ENCODE assay signal across 9 cellular contexts in the genomic region with DNA sequence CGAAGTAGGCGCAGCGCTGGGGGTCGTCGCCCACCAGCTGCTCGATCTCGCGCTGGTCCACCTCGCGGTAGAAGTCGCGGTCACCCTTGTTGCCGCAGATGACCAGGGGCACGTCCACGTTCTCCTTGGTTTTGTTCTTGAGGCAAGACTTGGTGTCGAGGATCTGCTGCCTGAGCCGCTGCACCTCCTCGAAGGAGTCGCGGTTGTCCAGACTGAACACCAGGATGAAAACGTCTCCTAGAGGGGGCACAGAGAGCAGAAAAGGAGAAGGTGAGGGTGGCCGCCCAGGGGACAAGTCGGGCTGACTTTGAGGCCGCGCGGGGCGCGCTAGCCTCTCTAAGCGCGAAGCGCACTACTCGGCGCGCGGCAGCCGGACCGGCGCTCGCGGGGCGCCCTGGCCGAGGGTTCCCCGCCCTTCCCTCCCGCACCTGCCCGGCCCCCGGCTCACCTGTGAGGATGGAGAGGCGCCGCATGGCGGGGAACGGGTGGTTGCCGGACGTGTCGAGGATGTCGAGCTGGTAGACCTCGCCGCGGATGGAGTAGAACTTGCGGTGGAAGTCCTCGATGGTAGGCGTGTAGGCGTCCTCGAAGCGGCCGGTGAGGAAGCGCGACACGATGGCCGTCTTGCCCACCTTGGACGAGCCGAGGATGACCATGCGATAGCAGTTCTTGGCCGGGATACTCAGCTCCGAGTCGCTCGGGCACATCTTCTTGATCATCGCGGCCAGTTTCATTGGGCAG. TPM values are rescaled to one million over a fixed set of nuclear protein-coding genes. Genes with fewer than 3 reads are reported as not detected.
DNase-seq lines count a peak whose midpoint lies in the region; ATAC-seq, FAIRE-seq and TF ChIP-seq lines count a peak whose summit lies in the region.
"Had no signal": no experiment of that assay in that cellular context is flagged by ENCODE, and none has a peak within 500 bp of the region (broad histone marks: within the 10 kb centered on the region; RNA-seq: fewer than 3 reads in every experiment).

No MANE protein-coding gene starts in this region.

- H3K14ac ChIP-seq in H1 (ENCODE audit: insufficient read length): peak overlapping the region; percentile 58

- DNase-seq in DMS53 (lab: John Stamatoyannopoulos, UW) (peak; percentile 77), DMS53 treated with DMSO at 0.1 percent for 48 hours (lab: John Stamatoyannopoulos, UW; ENCODE audit: unreplicated experiment) (no peak), T-helper 9 cell (peak; percentile 10), H1 (ENCODE audit: low read depth in 1 of 2, low spot score in 2 of 2) (peak in 1 of 2 experiments; percentile 67), mesothelial cell of epicardium (ENCODE audit: low spot score in 2 of 2, unreplicated experiment in 2 of 2) (no peak), thyroid gland (peak; percentile 17 to 32), OCI-M2 (lab: John Stamatoyannopoulos, UW; ENCODE audit: unreplicated experiment) (no peak)

- peak overlapping the region; percentile 89 to 99 for H3K4me2 ChIP-seq in H1 (ENCODE audit: insufficient read depth in 1 of 2, low read depth in 2 of 2, low read length in 2 of 2)

- peak overlapping the region; percentile 100 for H3K4ac ChIP-seq in H1 (replicated peaks; ENCODE audit: insufficient read length, low read depth, low read length)

- H3K9me3 ChIP-seq in H1 (ENCODE audit: insufficient read depth in 2 of 2, low read depth in 1 of 2, low read length in 1 of 2): no peaks in the 10 kb centered on the region
- H3K9me3 ChIP-seq in thyroid gland: no peaks in the 10 kb centered on the region

- peak overlapping the region; percentile 16 to 70 (median 50) for H3K4me3 ChIP-seq in H1 (ENCODE audit: extremely low read depth in 1 of 4, insufficient read depth in 2 of 4, low read depth in 3 of 4, low read length in 4 of 4)
- H3K4me3 ChIP-seq in thyroid gland (replicated peaks in 1 of 3): peak overlapping the region; percentile 2 to 80 (median 76)

- H3K18ac ChIP-seq in H1 (ENCODE audit: extremely low read depth, low read length): peak overlapping the region; percentile 88

- H3K23me2 ChIP-seq in H1 (ENCODE audit: low read depth, low read length): peaks cover 23% of the 10 kb centered on the region; the same call in 1 of the 2 replicates

- peaks cover 19% of the 10 kb centered on the region for H3K4me1 Mint-ChIP-seq in mesothelial cell of epicardium

- 0 out of 2 replicates have a peak overlapping the region, but pooled peaks have one; percentile 95 for H2BK15ac ChIP-seq in H1 (ENCODE audit: low read length)

- H2AK5ac ChIP-seq in H1 (ENCODE audit: low read depth, low read length): peak overlapping the region; percentile 78; the same call in 1 of the 2 replicates

- no peak for TF ChIP-seq RAD21 in H1 (IDR thresholded peaks at IDR 0.05 in 1 of 2, conservative IDR thresholded peaks at IDR 0.05 in 1 of 2; ENCODE audit: low read depth in 2 of 2, low read length in 2 of 2)

- 0 out of 4 replicates have a peak, but pooled peaks cover 0 to 1% of the 10 kb centered on the region in 2 experiments for H3K79me2 ChIP-seq in H1 (ENCODE audit: control insufficient read depth in 1 of 2, insufficient read depth in 2 of 2, low read length in 2 of 2)

- peak overlapping the region; percentile 90; the same call in 1 of the 2 replicates for H4K8ac ChIP-seq in H1 (ENCODE audit: extremely low read depth, insufficient read depth, low read length)

- H3K27ac ChIP-seq in H1 (ENCODE audit: low read depth, low read length) (no peak overlapping the region), thyroid gland (peak overlapping the region; percentile 85 to 96 (median 86))

- intact Hi-C loops in thyroid gland (cut with DNase I): loop anchor here (5.0 kb wide), 2 partner anchors 72 to 138 kb away; no protein-coding TSS in a partner anchor

- peaks cover 2% of the 10 kb centered on the region for H3K79me1 ChIP-seq in H1 (ENCODE audit: low read depth, low read length)

- H3K23ac ChIP-seq in H1 (ENCODE audit: insufficient read length): peak overlapping the region; percentile 2

- H2BK5ac ChIP-seq in H1 (ENCODE audit: low read depth, low read length): no peak overlapping the region

- TF ChIP-seq POLR2A in H1 (IDR thresholded peaks at IDR 0.05; ENCODE audit: control extremely low read depth in 1 of 2, low read depth in 2 of 2, low read length in 2 of 2) (no peak), thyroid gland (IDR thresholded peaks at IDR 0.05) (no peak)

- CTCF ChIA-PET in H1 (lab: Charles Lee; ENCODE audit: partially characterized antibody): interaction anchor here (0.8 to 6.4 kb wide), 13 partner anchors 9 to 296 kb away, joined by 3 to 81 read pairs (median 13); no protein-coding TSS in a partner anchor

- H2BK120ac ChIP-seq in H1 (replicated peaks; ENCODE audit: low read depth, low read length): peak overlapping the region; percentile 65

- peaks cover 15 to 20% of the 10 kb centered on the region in 2 experiments for H4K20me1 ChIP-seq in H1 (replicated peaks in 1 of 2; ENCODE audit: control insufficient read depth in 1 of 2, insufficient read depth in 2 of 2, low read length in 2 of 2)

- peak overlapping the region; percentile 87; the same call in 1 of the 2 replicates for H2BK12ac ChIP-seq in H1 (ENCODE audit: low read depth, low read length)

- H2AFZ ChIP-seq in H1 (ENCODE audit: low read length): peak overlapping the region; percentile 48; the same call in 1 of the 2 replicates

- peaks cover 14 to 26% (median 22%) of the 10 kb centered on the region in 4 experiments; a peak in 6 of 7 replicates for H3K27me3 ChIP-seq in H1 (replicated peaks in 1 of 4; ENCODE audit: control insufficient read depth in 3 of 4, extremely low read depth in 1 of 4, insufficient read depth in 3 of 4, low read length in 3 of 4)
- H3K27me3 ChIP-seq in thyroid gland: no peaks in the 10 kb centered on the region

- H4K91ac ChIP-seq in H1 (replicated peaks; ENCODE audit: insufficient read length, low read length): peak overlapping the region; percentile 71

- H3K56ac ChIP-seq in H1 (replicated peaks; ENCODE audit: insufficient read length, low read depth, low read length): no peak overlapping the region

- no peaks in the 10 kb centered on the region for H3K9me3 Mint-ChIP-seq in mesothelial cell of epicardium

- no peak overlapping the region for H4K5ac ChIP-seq in H1 (ENCODE audit: insufficient read length, low read depth, low read length)

- peak overlapping the region; percentile 78 for H3K27ac Mint-ChIP-seq in mesothelial cell of epicardium

- peak overlapping the region; percentile 75 for H3K4me3 Mint-ChIP-seq in mesothelial cell of epicardium

- H3K36me3 ChIP-seq in H1 (ENCODE audit: control insufficient read depth in 2 of 4, insufficient read depth in 4 of 4, low read length in 3 of 4) (peaks cover 3 to 13% (median 8%) of the 10 kb centered on the region in 4 experiments; a peak in 7 of 8 replicates), thyroid gland (peaks cover 18 to 21% of the 10 kb centered on the region in 2 donors)

- H3K27me3 Mint-ChIP-seq in mesothelial cell of epicardium (ENCODE audit: low read depth): peaks cover 39% of the 10 kb centered on the region

- H3K9ac ChIP-seq in H1 (replicated peaks in 1 of 4; ENCODE audit: extremely low read depth in 1 of 4, low read depth in 3 of 4, low read length in 3 of 4): peak overlapping the region in 3 of 4 experiments; percentile 1 to 45 (median 38); a peak in 5 of 7 replicates

- 5% methylated on average over 57 of the region's 77 CpGs; no CpG with 5 or more reads in 1 of the 2 experiments for WGBS in H1 (ENCODE audit: extremely low coverage in 1 of 2, insufficient coverage in 1 of 2, insufficient read length in 1 of 2, insufficient replicate concordance in 2 of 2, low coverage in 1 of 2, low lambda C conversion rate in 2 of 2, missing lambda C conversion rate in 1 of 2), 2 experiments
- WGBS in thyroid gland, 2 donors: 2 to 5% methylated on average over 35 to 48 of the region's 77 CpGs

- 0 out of 2 replicates have a peak overlapping the region, but pooled peaks have one; percentile 32 for H2BK20ac ChIP-seq in H1 (ENCODE audit: low read length)

- ATAC-seq in HG02938 (IDR thresholded peaks at IDR 0.05; ENCODE audit: unreplicated experiment): no peak

- FAIRE-seq in H1 (lab: Jason Lieb, UNC): no peak
- FAIRE-seq: A204.1 had no signal

- peaks cover 5 to 29% (median 22%) of the 10 kb centered on the region in 4 experiments for H3K4me1 ChIP-seq in H1 (replicated peaks in 1 of 4; ENCODE audit: control insufficient read depth in 3 of 4, insufficient read depth in 4 of 4, low read length in 3 of 4)
- H3K4me1 ChIP-seq in thyroid gland: peaks cover 7 to 18% of the 10 kb centered on the region in 2 donors

- peaks cover 11% of the 10 kb centered on the region for H3K36me3 Mint-ChIP-seq in mesothelial cell of epicardium

- TF ChIP-seq EP300 in H1 (IDR thresholded peaks at IDR 0.05; ENCODE audit: borderline replicate concordance in 1 of 2, low read depth in 2 of 2, low read length in 2 of 2): no peak

- POLR2A ChIA-PET in H1 (lab: Charles Lee; ENCODE audit: partially characterized antibody): interaction anchor here (0.7 to 4.7 kb wide), 24 partner anchors 9 to 186 kb away, joined by 3 to 26 read pairs (median 6); partner anchors contain the start of genes MED9 and PEMT

- TF ChIP-seq CTCF in H1 (IDR thresholded peaks at IDR 0.05; ENCODE audit: control extremely low read depth in 1 of 3, insufficient read depth in 1 of 3, low read depth in 1 of 3, low read length in 3 of 3): no peak
- TF ChIP-seq CTCF in mesothelial cell of epicardium (IDR thresholded peaks at IDR 0.05; ENCODE audit: unreplicated experiment): no peak
- TF ChIP-seq CTCF in thyroid gland (IDR thresholded peaks at IDR 0.05): no peak

RNA-seq across cellular contexts. Expression of gene RASD1, which starts 0.6 kb away (rescaled TPM):
- 1.8 and 2.6 TPM in 2 replicates for total RNA-seq in H1 (2021; fragmentation: NEBNext Ultra II Directional; extraction: Animal tissue kit (Norgen Biotek cat#: 25700))
- 2.3 and 2.9 TPM in 2 replicates for polyA plus RNA-seq in H1 (2011; rRNA removed)
- 2.4 TPM for polyA plus RNA-seq in H1 (2011; cell fraction: cytosol; rRNA removed)
- polyA plus RNA-seq in H1 (2011; cell fraction: nucleus; rRNA removed): 5.4 TPM
- polyA plus RNA-seq in H1 (2012, experiment 1 of 2): 0.72 to 2.7 TPM (median 2.0 TPM) in 4 replicates
- polyA plus RNA-seq in H1 (2012, experiment 2 of 2): 2.0 TPM
- polyA plus RNA-seq in H1 (2013, experiment 1 of 2): 1.5 TPM
- 1.5 TPM for polyA plus RNA-seq in H1 (2013, experiment 2 of 2)
- 1.9 and 2.1 TPM in 2 replicates for polyA minus RNA-seq in H1 (2011; rRNA and poly(A)+ RNA removed)
- 1.9 TPM for polyA minus RNA-seq in H1 (2011; cell fraction: cytosol; rRNA and poly(A)+ RNA removed)
- 15.3 TPM for polyA minus RNA-seq in H1 (2011; cell fraction: nucleus; rRNA and poly(A)+ RNA removed)
- 1.9 to 2.8 TPM (median 2.1 TPM) in 3 replicates for total RNA-seq in mesothelial cell of epicardium
- total RNA-seq in thyroid gland: 100 to 1,000 TPM; 114 to 149 (median 141) TPM

RNA-seq across cellular contexts. Expression of gene MED9, which starts 18.8 kb away (rescaled TPM):
- 15.8 and 16.9 TPM in 2 replicates for total RNA-seq in H1 (2021; fragmentation: NEBNext Ultra II Directional; extraction: Animal tissue kit (Norgen Biotek cat#: 25700))
- polyA plus RNA-seq in H1 (2011; rRNA removed): 19.7 and 22.1 TPM in 2 replicates
- 22.5 TPM for polyA plus RNA-seq in H1 (2011; cell fraction: cytosol; rRNA removed)
- 17.7 TPM for polyA plus RNA-seq in H1 (2011; cell fraction: nucleus; rRNA removed)
- polyA plus RNA-seq in H1 (2012, experiment 1 of 2): 11.9 to 16.0 TPM (median 14.9 TPM) in 4 replicates
- 19.9 TPM for polyA plus RNA-seq in H1 (2012, experiment 2 of 2)
- polyA plus RNA-seq in H1 (2013, experiment 1 of 2): 12.0 TPM
- 11.1 TPM for polyA plus RNA-seq in H1 (2013, experiment 2 of 2)
- 14.9 and 21.8 TPM in 2 replicates for polyA minus RNA-seq in H1 (2011; rRNA and poly(A)+ RNA removed)
- 10.3 TPM for polyA minus RNA-seq in H1 (2011; cell fraction: cytosol; rRNA and poly(A)+ RNA removed)
- polyA minus RNA-seq in H1 (2011; cell fraction: nucleus; rRNA and poly(A)+ RNA removed): 30.3 TPM
- 17.9 to 20.1 TPM (median 18.9 TPM) in 3 replicates for total RNA-seq in mesothelial cell of epicardium
- total RNA-seq in thyroid gland: 10 to 100 TPM; 27.9 to 35.4 (median 30.8) TPM

Comparison
In these comparisons a context has a peak if more than half of its experiments do, and no peak if none do; other contexts are left out.
1. DNase-seq: peak in DMS53 (single experiment), T-helper 9 cell (single experiment) and thyroid gland (2 of 2); none in DMS53 treated with DMSO at 0.1 percent for 48 hours (single experiment), mesothelial cell of epicardium (0 of 2) and OCI-M2 (single experiment).
2. RNA of gene RASD1, which starts 0.6 kb away (total RNA-seq): 114 to 149 TPM in thyroid gland; 1.8 to 2.6 TPM in H1 and 1.9 to 2.8 TPM in mesothelial cell of epicardium; every median in the first group is over 10 times any median in the second.